1 cellular context compared by ENCODE assay signal in genomic region chr14:38425324-38425976, GRCh38.
A peak's percentile ranks its signal among the peaks of the same experiment; 100 is the strongest.
TF ChIP-seq lines count a peak whose summit lies in the region.

No MANE protein-coding gene starts in this region.

TF ChIP-seq in HepG2, 621 proteins besides CTCF, POLR2A, EP300 and RAD21:
- TF ChIP-seq, protein P1, sequence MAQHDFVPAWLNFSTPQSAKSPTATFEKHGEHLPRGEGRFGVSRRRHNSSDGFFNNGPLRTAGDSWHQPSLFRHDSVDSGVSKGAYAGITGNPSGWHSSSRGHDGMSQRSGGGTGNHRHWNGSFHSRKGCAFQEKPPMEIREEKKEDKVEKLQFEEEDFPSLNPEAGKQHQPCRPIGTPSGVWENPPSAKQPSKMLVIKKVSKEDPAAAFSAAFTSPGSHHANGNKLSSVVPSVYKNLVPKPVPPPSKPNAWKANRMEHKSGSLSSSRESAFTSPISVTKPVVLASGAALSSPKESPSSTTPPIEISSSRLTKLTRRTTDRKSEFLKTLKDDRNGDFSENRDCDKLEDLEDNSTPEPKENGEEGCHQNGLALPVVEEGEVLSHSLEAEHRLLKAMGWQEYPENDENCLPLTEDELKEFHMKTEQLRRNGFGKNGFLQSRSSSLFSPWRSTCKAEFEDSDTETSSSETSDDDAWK (CRISPR knock-in tag; IDR thresholded peaks at IDR 0.05), result no peak
- TF ChIP-seq ZNF234 (CRISPR knock-in tag; conservative IDR thresholded peaks at IDR 0.05) (no peak), ZNF749 (CRISPR knock-in tag; IDR thresholded peaks at IDR 0.05; ENCODE audit: borderline replicate concordance) (no peak), SRF (IDR thresholded peaks at IDR 0.05; ENCODE audit: low read depth, low read length) (no peak), ZNF446 (CRISPR knock-in tag; IDR thresholded peaks at IDR 0.05) (0 out of 2 replicates have a peak, but pooled peaks have one; percentile 53), GZF1 (CRISPR knock-in tag; IDR thresholded peaks at IDR 0.05) (no peak), DZIP1 (CRISPR knock-in tag; IDR thresholded peaks at IDR 0.05) (0 out of 2 replicates have a peak, but pooled peaks have one; percentile 39), ZNF501 (CRISPR knock-in tag; IDR thresholded peaks at IDR 0.05) (no peak), SOX6 (IDR thresholded peaks at IDR 0.05) (no peak), SOX6 (CRISPR knock-in tag; IDR thresholded peaks at IDR 0.05) (no peak), HNF4A (CRISPR knock-in tag; IDR thresholded peaks at IDR 0.05) (peak; percentile 35; the same call in 1 of the 2 replicates), ZNF292 (CRISPR knock-in tag; IDR thresholded peaks at IDR 0.05; ENCODE audit: borderline replicate concordance, low read depth) (peak; percentile 63; the same call in 1 of the 2 replicates), HNRNPUL1 (IDR thresholded peaks at IDR 0.05; ENCODE audit: low read depth, low read length) (no peak)
- TF ChIP-seq, protein P2, sequence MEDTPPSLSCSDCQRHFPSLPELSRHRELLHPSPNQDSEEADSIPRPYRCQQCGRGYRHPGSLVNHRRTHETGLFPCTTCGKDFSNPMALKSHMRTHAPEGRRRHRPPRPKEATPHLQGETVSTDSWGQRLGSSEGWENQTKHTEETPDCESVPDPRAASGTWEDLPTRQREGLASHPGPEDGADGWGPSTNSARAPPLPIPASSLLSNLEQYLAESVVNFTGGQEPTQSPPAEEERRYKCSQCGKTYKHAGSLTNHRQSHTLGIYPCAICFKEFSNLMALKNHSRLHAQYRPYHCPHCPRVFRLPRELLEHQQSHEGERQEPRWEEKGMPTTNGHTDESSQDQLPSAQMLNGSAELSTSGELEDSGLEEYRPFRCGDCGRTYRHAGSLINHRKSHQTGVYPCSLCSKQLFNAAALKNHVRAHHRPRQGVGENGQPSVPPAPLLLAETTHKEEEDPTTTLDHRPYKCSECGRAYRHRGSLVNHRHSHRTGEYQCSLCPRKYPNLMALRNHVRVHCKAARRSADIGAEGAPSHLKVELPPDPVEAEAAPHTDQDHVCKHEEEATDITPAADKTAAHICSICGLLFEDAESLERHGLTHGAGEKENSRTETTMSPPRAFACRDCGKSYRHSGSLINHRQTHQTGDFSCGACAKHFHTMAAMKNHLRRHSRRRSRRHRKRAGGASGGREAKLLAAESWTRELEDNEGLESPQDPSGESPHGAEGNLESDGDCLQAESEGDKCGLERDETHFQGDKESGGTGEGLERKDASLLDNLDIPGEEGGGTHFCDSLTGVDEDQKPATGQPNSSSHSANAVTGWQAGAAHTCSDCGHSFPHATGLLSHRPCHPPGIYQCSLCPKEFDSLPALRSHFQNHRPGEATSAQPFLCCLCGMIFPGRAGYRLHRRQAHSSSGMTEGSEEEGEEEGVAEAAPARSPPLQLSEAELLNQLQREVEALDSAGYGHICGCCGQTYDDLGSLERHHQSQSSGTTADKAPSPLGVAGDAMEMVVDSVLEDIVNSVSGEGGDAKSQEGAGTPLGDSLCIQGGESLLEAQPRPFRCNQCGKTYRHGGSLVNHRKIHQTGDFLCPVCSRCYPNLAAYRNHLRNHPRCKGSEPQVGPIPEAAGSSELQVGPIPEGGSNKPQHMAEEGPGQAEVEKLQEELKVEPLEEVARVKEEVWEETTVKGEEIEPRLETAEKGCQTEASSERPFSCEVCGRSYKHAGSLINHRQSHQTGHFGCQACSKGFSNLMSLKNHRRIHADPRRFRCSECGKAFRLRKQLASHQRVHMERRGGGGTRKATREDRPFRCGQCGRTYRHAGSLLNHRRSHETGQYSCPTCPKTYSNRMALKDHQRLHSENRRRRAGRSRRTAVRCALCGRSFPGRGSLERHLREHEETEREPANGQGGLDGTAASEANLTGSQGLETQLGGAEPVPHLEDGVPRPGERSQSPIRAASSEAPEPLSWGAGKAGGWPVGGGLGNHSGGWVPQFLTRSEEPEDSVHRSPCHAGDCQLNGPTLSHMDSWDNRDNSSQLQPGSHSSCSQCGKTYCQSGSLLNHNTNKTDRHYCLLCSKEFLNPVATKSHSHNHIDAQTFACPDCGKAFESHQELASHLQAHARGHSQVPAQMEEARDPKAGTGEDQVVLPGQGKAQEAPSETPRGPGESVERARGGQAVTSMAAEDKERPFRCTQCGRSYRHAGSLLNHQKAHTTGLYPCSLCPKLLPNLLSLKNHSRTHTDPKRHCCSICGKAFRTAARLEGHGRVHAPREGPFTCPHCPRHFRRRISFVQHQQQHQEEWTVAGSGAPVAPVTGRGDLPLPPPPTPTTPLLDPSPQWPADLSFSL (CRISPR knock-in tag; IDR thresholded peaks at IDR 0.05), result 0 out of 2 replicates have a peak, but pooled peaks have one; percentile 30
